ENCODE assay signal across 15 cellular contexts in the genomic region with DNA sequence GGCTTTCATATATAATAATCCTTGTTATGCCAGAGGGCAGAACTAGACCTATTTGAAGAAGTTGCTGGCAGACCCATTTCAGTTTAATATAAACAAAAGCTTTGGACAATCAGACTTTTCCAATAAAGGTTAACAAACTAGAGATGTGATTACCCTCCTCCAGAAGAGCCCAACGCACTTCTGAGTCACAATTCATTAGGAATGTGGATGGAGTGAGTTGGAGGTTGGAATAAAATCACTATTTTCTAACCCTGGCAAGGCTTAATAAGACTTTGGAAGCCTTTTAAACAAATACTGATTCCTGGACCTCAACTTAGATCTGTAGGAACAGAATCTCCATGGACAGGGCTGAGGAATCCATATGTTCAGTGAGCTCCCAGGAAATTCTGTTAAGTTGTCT.
"Had no signal": no experiment of that assay in that cellular context is flagged by ENCODE, and none has a peak within 500 bp of the region (broad histone marks: within the 10 kb centered on the region; RNA-seq: fewer than 3 reads in every experiment).

No MANE protein-coding gene starts in this region.

- DNase-seq: activated CD4-positive, alpha-beta T cell treated with anti-CD3 and anti-CD28 coated beads for 1 hour; activated CD4-positive, alpha-beta T cell treated with anti-CD3 and anti-CD28 coated beads, Interleukin-2, amount 50 U/mL, for 48 hours; activated naive CD4-positive, alpha-beta T cell treated with anti-CD3 and anti-CD28 coated beads for 36 hours; body of pancreas; central memory CD4-positive, alpha-beta T cell; foreskin keratinocyte; glutamatergic neuron; kidney glomerular epithelial cell; left ventricle myocardium superior; natural killer cell; right cardiac atrium; small intestine; T-helper 9 cell had no signal

- H3K27ac ChIP-seq: body of pancreas, coronary artery, foreskin keratinocyte had no signal

- ATAC-seq: body of pancreas, esophagus mucosa, foreskin keratinocyte, left ventricle myocardium superior, natural killer cell, right cardiac atrium had no signal

- H3K9me3 ChIP-seq: body of pancreas had no signal

- H3K4me3 ChIP-seq: body of pancreas, coronary artery had no signal

- H3K27me3 ChIP-seq: body of pancreas, foreskin keratinocyte had no signal
